In genomic region chr1:117559985-117560384, GRCh38 we compare ENCODE assay signal across 30 cellular contexts. TPM values are rescaled to one million over a fixed set of nuclear protein-coding genes. Genes with fewer than 3 reads are reported as not detected.
"Had no signal": no experiment of that assay in that cellular context is flagged by ENCODE, and none has a peak within 500 bp of the region (broad histone marks: within the 10 kb centered on the region; RNA-seq: fewer than 3 reads in every experiment).

No MANE protein-coding gene starts in this region.

- H2AFZ ChIP-seq: hepatocyte had no signal

- H3K27ac Mint-ChIP-seq: dendritic cell treated with granulocyte-macrophage colony-stimulating factor and Interleukin-4, amounts not matched to agents 40 ng/mL and 50 ng/mL, for 4 days; effector memory CD8-positive, alpha-beta T cell; endodermal cell had no signal

- H3K4me3 ChIP-seq: colonic mucosa, coronary artery, dorsolateral prefrontal cortex, esophagus squamous epithelium, gastrocnemius medialis, gastroesophageal sphincter, heart left ventricle, heart right ventricle, hepatocyte had no signal

- H3K4me2 ChIP-seq: hepatocyte had no signal

- ATAC-seq: effector memory CD8-positive, alpha-beta T cell; esophagus mucosa; foreskin keratinocyte; gastrocnemius medialis; gastroesophageal sphincter; heart left ventricle; heart right ventricle had no signal

- H3K36me3 ChIP-seq: colonic mucosa, esophagus squamous epithelium, gastrocnemius medialis, gastroesophageal sphincter, heart left ventricle, heart right ventricle had no signal

- DNase-seq: colonic mucosa; cortex of kidney; dermis blood vessel endothelial cell; dorsolateral prefrontal cortex; effector CD4-positive, alpha-beta T cell; effector CD8-positive, alpha-beta T cell; effector memory CD4-positive, alpha-beta T cell; effector memory CD8-positive, alpha-beta T cell; endodermal cell; erythroblast; esophagus squamous epithelium; foreskin fibroblast; foreskin keratinocyte; foreskin melanocyte; gastrocnemius medialis; glutamatergic neuron; head of caudate nucleus; heart left ventricle; heart right ventricle had no signal

- H3K4me3 Mint-ChIP-seq: dendritic cell treated with granulocyte-macrophage colony-stimulating factor and Interleukin-4, amounts not matched to agents 40 ng/mL and 50 ng/mL, for 4 days; effector memory CD8-positive, alpha-beta T cell; endodermal cell had no signal

- FAIRE-seq: colon, endometrium, endothelial cell of umbilical vein, frontal cortex had no signal

- H3K4me1 ChIP-seq: esophagus squamous epithelium, foreskin keratinocyte, gastrocnemius medialis, gastroesophageal sphincter, heart left ventricle, heart right ventricle had no signal

- H3K27ac ChIP-seq: colonic mucosa, coronary artery, dorsolateral prefrontal cortex, epithelial cell of prostate, esophagus squamous epithelium, foreskin keratinocyte, gastrocnemius medialis, gastroesophageal sphincter, heart left ventricle, heart right ventricle, hepatocyte had no signal

- H3K9me3 ChIP-seq: colonic mucosa, gastrocnemius medialis had no signal

- H3K27me3 Mint-ChIP-seq: effector memory CD8-positive, alpha-beta T cell had no signal

- H3K27me3 ChIP-seq: colonic mucosa, esophagus squamous epithelium, gastrocnemius medialis, gastroesophageal sphincter, heart left ventricle, heart right ventricle, hepatocyte had no signal

- H3K9me3 Mint-ChIP-seq: dendritic cell treated with granulocyte-macrophage colony-stimulating factor and Interleukin-4, amounts not matched to agents 40 ng/mL and 50 ng/mL, for 4 days; effector memory CD8-positive, alpha-beta T cell had no signal

- H3K79me2 ChIP-seq: hepatocyte had no signal

RNA-seq across cellular contexts. Expression of gene TENT5C, which starts 45.9 kb away (rescaled TPM):
- total RNA-seq: epithelial cell of proximal tubule had no signal
